Comparison of ENCODE assay signal across 8 cellular contexts in genomic region chr11:47426062-47426956, GRCh38. TPM values are rescaled to one million over a fixed set of nuclear protein-coding genes. Genes with fewer than 3 reads are reported as not detected.
DNase-seq lines count a peak whose midpoint lies in the region; ATAC-seq and TF ChIP-seq lines count a peak whose summit lies in the region.

TSS of gene PSMC3 (minus strand) at chr11:47426439. CDS start at chr11:47426279, 160 bp downstream.

- in situ Hi-C loops in GM13976 (cut with MboI; ENCODE audit: low sequenced_read_pairs, unreplicated experiment) = no loop called here

- ATAC-seq in HG02870 (IDR thresholded peaks at IDR 0.05; ENCODE audit: unreplicated experiment) = peak; percentile 95
- peak; percentile 95 to 99 (median 97) for ATAC-seq in heart left ventricle
- peak; percentile 99 for ATAC-seq in upper lobe of right lung

- peak within 1 kb of the TSS; percentile 81 to 96 (median 92) for H3K27ac ChIP-seq in heart left ventricle
- peak within 1 kb of the TSS; percentile 96 for H3K27ac ChIP-seq in upper lobe of right lung

- TF ChIP-seq CTCF in GM13976 (IDR thresholded peaks at IDR 0.05; ENCODE audit: borderline replicate concordance, control extremely low read depth, extremely low read depth, insufficient read depth, missing control alignments) = no peak
- TF ChIP-seq CTCF in heart left ventricle (IDR thresholded peaks at IDR 0.05) = peak in 1 of 12 donors; percentile 5
- TF ChIP-seq CTCF in upper lobe of right lung (IDR thresholded peaks at IDR 0.05) = no peak

- peaks cover 3 to 38% (median 36%) of the 10 kb centered on the region in 9 donors for H3K36me3 ChIP-seq in heart left ventricle
- H3K36me3 ChIP-seq in upper lobe of right lung = peaks cover 36% of the 10 kb centered on the region

- peak in 1 of 2 donors; percentile 55 for TF ChIP-seq POLR2A in heart left ventricle (IDR thresholded peaks at IDR 0.05)

- 0 to 1% (median 1%) methylated on average over 60 to 62 of the region's 62 CpGs for WGBS in heart left ventricle, 4 donors

- intact Hi-C loops in T-helper 1 cell treated with Interleukin-12 subunit alpha and Interleukin-12 subunit beta and Interleukin-4 antibody, amounts not matched to agents 30 ng/mL and 1 ng/mL, for 36 hours (cut with micrococcal nuclease) = loop anchor here (1.0 to 5.0 kb wide), 21 partner anchors 14 to 1314 kb away; partner anchors contain the start of genes ACP2, AGBL2, ARHGAP1 and ATG13
- intact Hi-C loops in heart left ventricle (cut with DNase I) (loop anchor here in 2 of 10 donors (1.0 to 10.0 kb wide), 4 partner anchors 18 to 252 kb away; partner anchors contain the start of genes SLC39A13 (in 2 of the 2), ARFGAP2 (in 1 of the 2) and CELF1 (in 1 of the 2)), posterior vena cava (cut with DNase I) (no loop called here), upper lobe of right lung (cut with DNase I) (no loop called here)

- peak within 1 kb of the TSS; percentile 69 to 97 (median 84) for H3K4me3 ChIP-seq in heart left ventricle
- H3K4me3 ChIP-seq in upper lobe of right lung = peak within 1 kb of the TSS; percentile 98

- DNase-seq in GM13976 (ENCODE audit: low spot score) (peak; percentile 98), NCI-H146 treated with DMSO at 0.1 percent for 48 hours (lab: John Stamatoyannopoulos, UW; ENCODE audit: unreplicated experiment) (peak; percentile 95), amniotic epithelial cell (ENCODE audit: low read depth) (peak; percentile 92), heart left ventricle (peak; percentile 98 to 99 (median 99)), posterior vena cava (ENCODE audit: low spot score) (peak; percentile 99), upper lobe of right lung (peak; percentile 99)

- H3K4me1 ChIP-seq in heart left ventricle (peaks cover 5 to 25% (median 14%) of the 10 kb centered on the region in 12 donors), upper lobe of right lung (peaks cover 12% of the 10 kb centered on the region)

- H3K27me3 ChIP-seq in heart left ventricle = no peaks in the 10 kb centered on the region
- no peaks in the 10 kb centered on the region for H3K27me3 ChIP-seq in upper lobe of right lung

- H3K9me3 ChIP-seq in heart left ventricle (no peaks in the 10 kb centered on the region), upper lobe of right lung (no peaks in the 10 kb centered on the region)

RNA-seq across cellular contexts. Expression of gene PSMC3, which starts in this region (rescaled TPM):
- total RNA-seq in T-helper 1 cell treated with Interleukin-12 subunit alpha and Interleukin-12 subunit beta and Interleukin-4 antibody, amounts not matched to agents 30 ng/mL and 1 ng/mL, for 36 hours = 159 and 168 TPM in 2 replicates
- total RNA-seq in heart left ventricle (100 to 1,000 TPM; 121 to 215 (median 151) TPM), posterior vena cava (100 to 1,000 TPM; 104 to 129 TPM), upper lobe of right lung (79.4 TPM)
- polyA plus RNA-seq in heart left ventricle = 100 to 1,000 TPM; 195 to 258 TPM

Comparison
In these comparisons a context has a peak if more than half of its experiments do, and no peak if none do; other contexts are left out.
1. Peak in every context shown above with its lines: DNase-seq, ATAC-seq, H3K4me3 ChIP-seq and H3K27ac ChIP-seq.